Comparison of ENCODE assay signal across 8 cellular contexts in the genomic region with DNA sequence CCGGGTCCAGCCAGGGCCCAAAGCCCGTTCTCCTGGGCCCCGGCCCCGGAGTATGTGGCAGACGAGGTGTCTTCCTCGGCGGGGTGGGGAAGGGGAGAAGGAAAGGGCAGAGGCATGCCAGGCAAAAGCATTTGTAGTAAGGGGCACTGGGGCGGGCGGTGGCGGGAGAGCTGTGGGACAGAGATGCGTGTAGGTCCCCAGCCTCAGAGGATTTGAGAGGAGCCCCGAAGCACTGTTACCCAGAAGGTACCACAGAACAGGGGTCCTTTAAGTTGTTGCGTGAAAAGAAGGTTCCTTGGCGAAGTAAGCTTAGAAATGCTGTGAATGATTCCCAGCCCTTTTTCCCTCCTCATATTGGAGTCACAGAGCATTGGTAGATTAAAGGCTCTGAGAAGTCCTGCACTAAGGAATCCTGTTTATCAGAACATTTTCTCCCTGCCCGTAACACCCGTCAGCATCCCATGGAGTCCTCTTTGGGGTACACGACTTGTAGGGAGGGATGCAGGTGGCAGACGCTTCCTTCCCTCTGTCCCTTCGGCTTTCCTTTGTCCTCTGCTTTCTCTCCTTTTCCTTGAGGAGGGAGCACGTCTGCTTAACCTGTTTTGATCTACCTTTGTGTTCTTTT. TPM values are rescaled to one million over a fixed set of nuclear protein-coding genes. Genes with fewer than 3 reads are reported as not detected.
DNase-seq lines count a peak whose midpoint lies in the region; ATAC-seq and TF ChIP-seq lines count a peak whose summit lies in the region.

No MANE protein-coding gene starts in this region.

- peak overlapping the region; percentile 34 for H3K4me3 ChIP-seq in BJ (ENCODE audit: low read depth, low read length)
- peak overlapping the region; percentile 15 for H3K4me3 ChIP-seq in Jurkat, Clone E6-1 (ENCODE audit: low read length)
- peak overlapping the region; percentile 70 for H3K4me3 ChIP-seq in effector memory CD4-positive, alpha-beta T cell (ENCODE audit: insufficient read depth, low read depth, low read length, poor library complexity, severe bottlenecking)

- TF ChIP-seq CTCF in BJ (IDR thresholded peaks at IDR 0.05; ENCODE audit: insufficient read depth, low read depth, low read length) (no peak), neural crest cell (conservative IDR thresholded peaks at IDR 0.05) (no peak)

- H3K27me3 ChIP-seq in BJ (ENCODE audit: control insufficient read depth, insufficient read depth, low read length) = no peaks in the 10 kb centered on the region; the same call in none of the 2 replicates
- no peaks in the 10 kb centered on the region for H3K27me3 ChIP-seq in effector memory CD4-positive, alpha-beta T cell (replicated peaks; ENCODE audit: control insufficient read depth, insufficient read depth, low read length, poor library complexity, severe bottlenecking)

- H3K9me3 ChIP-seq in effector memory CD4-positive, alpha-beta T cell (ENCODE audit: control insufficient read depth, low read length) = no peaks in the 10 kb centered on the region

- peak overlapping the region; percentile 87 for H3K4me3 Mint-ChIP-seq in neural crest cell

- peak overlapping the region; percentile 37 for H3K27ac ChIP-seq in effector memory CD4-positive, alpha-beta T cell (ENCODE audit: insufficient read depth, low read length, poor library complexity, severe bottlenecking)

- peaks cover 10% of the 10 kb centered on the region for H3K27me3 Mint-ChIP-seq in neural crest cell (ENCODE audit: low read depth)

- no peaks in the 10 kb centered on the region; the same call in 1 of the 2 replicates for H3K36me3 ChIP-seq in BJ (ENCODE audit: control insufficient read depth, insufficient read depth, low read length)
- H3K36me3 ChIP-seq in effector memory CD4-positive, alpha-beta T cell (ENCODE audit: control insufficient read depth, insufficient read depth, low read length) = peaks cover 2% of the 10 kb centered on the region

- H3K36me3 Mint-ChIP-seq in neural crest cell (ENCODE audit: low read depth) = peaks cover 5% of the 10 kb centered on the region

- CTCF ChIA-PET in BJ (lab: Yijun Ruan, JAX) = interaction anchor here (0.6 to 1.8 kb wide), 6 partner anchors 7 to 306 kb away, joined by 3 to 7 read pairs (median 4); a partner anchor contains a TSS

- H3K9me3 Mint-ChIP-seq in neural crest cell = no peaks in the 10 kb centered on the region

- DNase-seq in BJ (ENCODE audit: low read depth) = no peak
- DNase-seq in Jurkat, Clone E6-1 (ENCODE audit: low read depth, low spot score) = no peak
- no peak for DNase-seq in effector memory CD4-positive, alpha-beta T cell
- no peak for DNase-seq in neural crest cell (ENCODE audit: low read depth, low spot score)
- DNase-seq in dermis blood vessel endothelial cell = no peak
- DNase-seq in NCI-H1092 treated with DMSO at 0.1 percent for 48 hours (lab: John Stamatoyannopoulos, UW) = no peak
- no peak for DNase-seq in activated CD4-positive, alpha-beta T cell treated with anti-CD3 and anti-CD28 coated beads, Interleukin-2, amount 50 U/mL, for 1 hour

- H3K4me1 Mint-ChIP-seq in neural crest cell = peaks cover 19% of the 10 kb centered on the region

- POLR2A ChIA-PET in BJ (lab: Charles Lee) = no interaction called here

- H3K4me1 ChIP-seq in effector memory CD4-positive, alpha-beta T cell (ENCODE audit: control insufficient read depth, insufficient read depth, low read length, poor library complexity, severe bottlenecking) = peaks cover 7% of the 10 kb centered on the region

- no peak for ATAC-seq in GM18868 (IDR thresholded peaks at IDR 0.05; ENCODE audit: unreplicated experiment)

- H3K27ac Mint-ChIP-seq in neural crest cell (ENCODE audit: unreplicated experiment) = no peak overlapping the region

RNA-seq across cellular contexts. Expression of a gene that starts 12.5 kb away (rescaled TPM):
- 1.3 and 2.3 TPM in 2 replicates for polyA plus RNA-seq in BJ (2011; rRNA removed)
- polyA minus RNA-seq in BJ (2011; rRNA and poly(A)+ RNA removed) = 1.3 and 1.7 TPM in 2 replicates
- polyA plus RNA-seq in Jurkat, Clone E6-1 (2012; ENCODE audit: insufficient read depth, insufficient read length) = 10.2 TPM
- total RNA-seq in neural crest cell (21.3 and 21.8 TPM in 2 replicates), dermis blood vessel endothelial cell (0.37 and 0.68 TPM in 2 replicates)

RNA-seq across cellular contexts. Expression of a gene that starts 59.0 kb away (rescaled TPM):
- polyA plus RNA-seq in BJ (2011; rRNA removed) = 111 and 136 TPM in 2 replicates
- polyA minus RNA-seq in BJ (2011; rRNA and poly(A)+ RNA removed) = 86.2 and 101 TPM in 2 replicates
- polyA plus RNA-seq in Jurkat, Clone E6-1 (2012; ENCODE audit: insufficient read depth, insufficient read length) = 138 TPM
- 124 and 125 TPM in 2 replicates for total RNA-seq in neural crest cell
- total RNA-seq in dermis blood vessel endothelial cell = 208 and 237 TPM in 2 replicates

RNA-seq across cellular contexts. Expression of a gene that starts 59.3 kb away (rescaled TPM):
- polyA plus RNA-seq in BJ (2011; rRNA removed) = 99.4 and 144 TPM in 2 replicates
- 69.6 and 92.9 TPM in 2 replicates for polyA minus RNA-seq in BJ (2011; rRNA and poly(A)+ RNA removed)
- 86.7 TPM for polyA plus RNA-seq in Jurkat, Clone E6-1 (2012; ENCODE audit: insufficient read depth, insufficient read length)
- 65.2 and 66.5 TPM in 2 replicates for total RNA-seq in neural crest cell
- total RNA-seq in dermis blood vessel endothelial cell = 151 TPM in 2 replicates

Comparison
In these comparisons a context has a peak if more than half of its experiments do, and no peak if none do; other contexts are left out.
1. H3K4me3 ChIP-seq: peak in every context shown above with its lines; median percentile 70 in effector memory CD4-positive, alpha-beta T cell; 34 in BJ; 15 in Jurkat, Clone E6-1.
2. RNA of a gene that starts 12.5 kb away (total RNA-seq): 21.3 to 21.8 TPM in neural crest cell; 0.37 to 0.68 TPM in dermis blood vessel endothelial cell; every median in the first group is over 10 times any median in the second.